In genomic region chr20:42889517-42889916, GRCh38 we compare ENCODE assay signal across 3 cellular contexts.
"Had no signal": no experiment of that assay in that cellular context is flagged by ENCODE, and none has a peak within 500 bp of the region (broad histone marks: within the 10 kb centered on the region; RNA-seq: fewer than 3 reads in every experiment).

No MANE protein-coding gene starts in this region.

- DNase-seq: GDM1, GF-D8 had no signal

- H3K4me3 ChIP-seq: GM12878 had no signal
